23 cellular contexts compared by ENCODE assay signal in genomic region chr3:38276081-38276916, GRCh38. TPM values are rescaled to one million over a fixed set of nuclear protein-coding genes. Genes with fewer than 3 reads are reported as not detected.
"Had no signal": no experiment of that assay in that cellular context is flagged by ENCODE, and none has a peak within 500 bp of the region (broad histone marks: within the 10 kb centered on the region; RNA-seq: fewer than 3 reads in every experiment).

No MANE protein-coding gene starts in this region.

- H3K27me3 ChIP-seq: dorsolateral prefrontal cortex, heart left ventricle, sigmoid colon had no signal

- DNase-seq: cortex of kidney; dorsolateral prefrontal cortex; effector CD8-positive, alpha-beta T cell; heart left ventricle; hippocampal formation; left colon; mammary epithelial cell; naive thymus-derived CD8-positive, alpha-beta T cell; psoas muscle; retina; sigmoid colon; stimulated activated CD4-positive, alpha-beta T cell treated with anti-CD3 and anti-CD28 coated beads, Interleukin-2, amount 100 ng/mL, for 24 hours; stimulated activated naive CD4-positive, alpha-beta T cell treated with Interleukin-2 at 50 U/mL for 16 hours; trophoblast cell had no signal

- ATAC-seq: esophagus mucosa; left colon; naive thymus-derived CD8-positive, alpha-beta T cell had no signal

- H3K36me3 ChIP-seq: sigmoid colon had no signal

- H3K4me3 ChIP-seq: dorsolateral prefrontal cortex, heart left ventricle, psoas muscle, sigmoid colon, skin epidermis had no signal

- H3K4me1 ChIP-seq: heart left ventricle, psoas muscle, sigmoid colon had no signal

- H3K4me3 Mint-ChIP-seq: naive thymus-derived CD8-positive, alpha-beta T cell had no signal

- FAIRE-seq: endometrium, frontal cortex had no signal

- H3K27me3 Mint-ChIP-seq: naive thymus-derived CD8-positive, alpha-beta T cell had no signal

- H3K9me3 ChIP-seq: heart left ventricle, psoas muscle, sigmoid colon had no signal

- H3K27ac ChIP-seq: dorsolateral prefrontal cortex, heart left ventricle, psoas muscle, sigmoid colon, skin epidermis had no signal

- H3K9me3 Mint-ChIP-seq: naive thymus-derived CD8-positive, alpha-beta T cell had no signal

RNA-seq across cellular contexts. Expression of gene SLC22A14, which starts 5.8 kb away (rescaled TPM):
- total RNA-seq: left colon, sigmoid colon had no signal
- polyA plus RNA-seq: fibroblast of lung; naive thymus-derived CD8-positive, alpha-beta T cell had no signal

RNA-seq across cellular contexts. Expression of gene SLC22A13, which starts 10.7 kb away (rescaled TPM):
- total RNA-seq: glomerular endothelial cell, kidney epithelial cell, mononuclear cell had no signal
- polyA plus RNA-seq: urinary bladder had no signal
